Comparison of ENCODE assay signal across 29 cellular contexts in the genomic region with DNA sequence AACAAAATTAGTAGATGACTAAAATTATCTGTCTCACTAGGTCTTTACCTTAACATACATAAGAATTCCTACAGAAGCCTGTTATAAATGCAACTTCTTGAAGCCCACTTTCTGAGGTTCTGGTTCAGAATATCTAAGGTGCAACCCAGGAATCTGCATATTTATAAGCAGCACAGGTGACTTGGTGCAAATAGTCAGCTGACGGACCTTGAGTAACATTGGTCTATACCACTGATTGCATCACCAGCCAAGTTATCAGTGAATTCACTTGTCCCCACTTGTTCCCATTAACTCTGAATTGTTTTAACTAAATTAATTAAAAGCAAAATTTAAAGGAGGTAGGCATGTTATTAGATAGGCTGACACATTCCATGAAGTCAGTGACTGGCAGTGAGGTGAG.
"Had no signal": no experiment of that assay in that cellular context is flagged by ENCODE, and none has a peak within 500 bp of the region (broad histone marks: within the 10 kb centered on the region; RNA-seq: fewer than 3 reads in every experiment).

No MANE protein-coding gene starts in this region.

- H3K9me3 ChIP-seq: left lung, lower lobe of right lung, pancreas, prostate gland, sigmoid colon, spleen, suprapubic skin, thoracic aorta, tibial artery, upper lobe of right lung had no signal

- ATAC-seq: left colon; left lung; lower lobe of right lung; naive thymus-derived CD8-positive, alpha-beta T cell; pancreas; right cardiac atrium; stimulated activated effector memory CD8-positive, alpha-beta T cell treated with anti-CD3 and anti-CD28 coated beads, Interleukin-12 subunit alpha, Interleukin-12 subunit beta, amount 100 ng/mL, for 72 hours; upper lobe of right lung had no signal

- H3K27me3 ChIP-seq: left lung, pancreas, sigmoid colon, spleen, suprapubic skin, tibial artery, upper lobe of right lung had no signal

- H3K9me3 Mint-ChIP-seq: immature natural killer cell; naive thymus-derived CD8-positive, alpha-beta T cell; nephron; neural crest cell; stimulated activated effector memory CD8-positive, alpha-beta T cell treated with anti-CD3 and anti-CD28 coated beads, Interleukin-12 subunit alpha, Interleukin-12 subunit beta, amount 100 ng/mL, for 72 hours; stimulated activated naive CD8-positive, alpha-beta T cell treated with anti-CD3 and anti-CD28 coated beads, Interleukin-15, Interleukin-2, amounts not matched to agents 100 ng/mL and 50 ng/mL, for 24 hours had no signal

- H3K4me1 ChIP-seq: left lung, lower lobe of right lung, pancreas, prostate gland, sigmoid colon, spleen, suprapubic skin, upper lobe of right lung had no signal

- DNase-seq: immature natural killer cell; kidney; left colon; left lung; lower lobe of right lung; mammary epithelial cell; mesenchymal stem cell; naive thymus-derived CD8-positive, alpha-beta T cell; nucleus accumbens; pancreas; posterior cingulate gyrus; retina; right cardiac atrium; sigmoid colon; small intestine; spleen; stimulated activated CD4-positive, alpha-beta T cell treated with anti-CD3 and anti-CD28 coated beads, Interleukin-4, amount 100 ng/mL, for 24 hours; stimulated activated naive CD4-positive, alpha-beta T cell; tibial artery; trophoblast cell; upper lobe of right lung had no signal

- H3K4me3 Mint-ChIP-seq: immature natural killer cell; naive thymus-derived CD8-positive, alpha-beta T cell; nephron; neural crest cell; stimulated activated effector memory CD8-positive, alpha-beta T cell treated with anti-CD3 and anti-CD28 coated beads, Interleukin-12 subunit alpha, Interleukin-12 subunit beta, amount 100 ng/mL, for 72 hours; stimulated activated naive CD8-positive, alpha-beta T cell treated with anti-CD3 and anti-CD28 coated beads, Interleukin-15, Interleukin-2, amounts not matched to agents 100 ng/mL and 50 ng/mL, for 24 hours had no signal

- FAIRE-seq: kidney, small intestine, urothelium cell line had no signal

- H3K27me3 Mint-ChIP-seq: stimulated activated naive CD8-positive, alpha-beta T cell treated with anti-CD3 and anti-CD28 coated beads, Interleukin-15, Interleukin-2, amounts not matched to agents 100 ng/mL and 50 ng/mL, for 24 hours had no signal

- H3K36me3 ChIP-seq: lower lobe of right lung, pancreas, prostate gland, suprapubic skin, thoracic aorta, upper lobe of right lung had no signal

- H3K4me3 ChIP-seq: left lung, lower lobe of right lung, pancreas, prostate gland, sigmoid colon, spleen, suprapubic skin, thoracic aorta, tibial artery, upper lobe of right lung had no signal

- H3K27ac ChIP-seq: left lung, lower lobe of right lung, pancreas, prostate gland, sigmoid colon, spleen, suprapubic skin, thoracic aorta, tibial artery, upper lobe of right lung had no signal

- H3K36me3 Mint-ChIP-seq: naive thymus-derived CD8-positive, alpha-beta T cell; stimulated activated effector memory CD8-positive, alpha-beta T cell treated with anti-CD3 and anti-CD28 coated beads, Interleukin-12 subunit alpha, Interleukin-12 subunit beta, amount 100 ng/mL, for 72 hours had no signal

- H3K4me1 Mint-ChIP-seq: naive thymus-derived CD8-positive, alpha-beta T cell; neural crest cell; stimulated activated effector memory CD8-positive, alpha-beta T cell treated with anti-CD3 and anti-CD28 coated beads, Interleukin-12 subunit alpha, Interleukin-12 subunit beta, amount 100 ng/mL, for 72 hours had no signal

- H3K27ac Mint-ChIP-seq: immature natural killer cell; naive thymus-derived CD8-positive, alpha-beta T cell; nephron; stimulated activated effector memory CD8-positive, alpha-beta T cell treated with anti-CD3 and anti-CD28 coated beads, Interleukin-12 subunit alpha, Interleukin-12 subunit beta, amount 100 ng/mL, for 72 hours; stimulated activated naive CD8-positive, alpha-beta T cell treated with anti-CD3 and anti-CD28 coated beads, Interleukin-15, Interleukin-2, amounts not matched to agents 100 ng/mL and 50 ng/mL, for 24 hours had no signal
